Comparison of ENCODE assay signal across 27 cellular contexts in the genomic region with DNA sequence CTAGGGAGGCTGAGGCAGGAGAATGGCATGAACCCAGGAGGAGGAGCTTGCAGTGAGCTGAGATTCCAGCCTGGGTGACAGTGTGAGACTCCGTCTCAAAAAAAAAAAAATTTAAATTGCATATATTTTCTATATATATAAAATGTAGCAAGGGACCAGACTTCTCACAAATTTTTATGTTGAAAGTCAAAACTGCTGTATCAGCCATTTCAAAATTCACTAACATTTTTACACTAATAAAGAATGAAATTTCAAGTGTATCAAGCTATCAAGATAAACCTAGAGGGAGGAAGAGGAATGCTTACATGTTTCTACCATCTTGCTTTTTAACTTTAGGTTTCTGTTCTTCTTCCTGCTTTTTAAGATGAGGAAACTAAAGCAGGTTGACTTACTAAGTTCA.
A peak's percentile ranks its signal among the peaks of the same experiment; 100 is the strongest.
DNase-seq lines count a peak whose midpoint lies in the region; ATAC-seq, FAIRE-seq and TF ChIP-seq lines count a peak whose summit lies in the region.
"Had no signal": no experiment of that assay in that cellular context is flagged by ENCODE, and none has a peak within 500 bp of the region (broad histone marks: within the 10 kb centered on the region; RNA-seq: fewer than 3 reads in every experiment).

No MANE protein-coding gene starts in this region.

- H3K79me2 ChIP-seq in HepG2 (ENCODE audit: insufficient read depth, low read length) (no peaks in the 10 kb centered on the region), OCI-LY1 (ENCODE audit: insufficient read depth, low read length) (no peaks in the 10 kb centered on the region), K562 (ENCODE audit: control insufficient read depth, insufficient read depth, low read length) (no peaks in the 10 kb centered on the region)

- H3K4me2 ChIP-seq in HepG2 (ENCODE audit: low read depth, low read length) (no peak overlapping the region), OCI-LY1 (ENCODE audit: low read length) (no peak overlapping the region), K562 (ENCODE audit: insufficient read depth, low read length) (no peak overlapping the region)
- H3K4me2 ChIP-seq: BLaER1 had no signal

- no peak for FAIRE-seq in HepG2 (lab: Jason Lieb, UNC)
- FAIRE-seq in K562 (lab: Jason Lieb, UNC), result no peak
- FAIRE-seq: GM12878, GM12892, GM18507 had no signal

- H3K27me3 Mint-ChIP-seq in activated CD8-positive, alpha-beta T cell treated with anti-CD3 and anti-CD28 coated beads for 36 hours, result no peaks in the 10 kb centered on the region
- H3K27me3 Mint-ChIP-seq: CD4-positive, alpha-beta memory T cell; CD4-positive, CD25-positive, alpha-beta regulatory T cell; CD8-positive, alpha-beta memory T cell had no signal

- TF ChIP-seq RAD21 in HepG2 (CRISPR knock-in tag; IDR thresholded peaks at IDR 0.05) (no peak), K562 (CRISPR knock-in tag; conservative IDR thresholded peaks at IDR 0.05 in 1 of 2, IDR thresholded peaks at IDR 0.05 in 1 of 2) (no peak)

- H4K20me1 ChIP-seq in HepG2 (ENCODE audit: insufficient read depth, low read length), result no peaks in the 10 kb centered on the region
- H4K20me1 ChIP-seq in OCI-LY1 (ENCODE audit: insufficient read depth, low read length), result no peaks in the 10 kb centered on the region
- H4K20me1 ChIP-seq in K562 (replicated peaks; ENCODE audit: control insufficient read depth, insufficient read depth, low read length), result no peaks in the 10 kb centered on the region
- H4K20me1 ChIP-seq: BLaER1 had no signal

- no peak for TF ChIP-seq POLR2A in HepG2 (IDR thresholded peaks at IDR 0.05; ENCODE audit: insufficient read depth in 1 of 2, low read depth in 2 of 2, low read length in 2 of 2)
- no peak for TF ChIP-seq POLR2A in right lobe of liver (IDR thresholded peaks at IDR 0.05)
- no peak for TF ChIP-seq POLR2A in K562 (conservative IDR thresholded peaks at IDR 0.05)

- WGBS in HepG2 (ENCODE audit: low lambda C conversion rate), result 21% methylated on average over 1 of the region's 1 CpG
- WGBS in right lobe of liver (ENCODE audit: insufficient coverage, low coverage, low lambda C conversion rate, missing lambda C conversion rate), result 100% methylated on average over 1 of the region's 1 CpG
- WGBS in K562 (ENCODE audit: insufficient coverage, low coverage, missing lambda C conversion rate), result 5% methylated on average over 1 of the region's 1 CpG

- no peaks in the 10 kb centered on the region for H3F3A ChIP-seq in OCI-LY1 (ENCODE audit: insufficient read depth, low read length)

- no peaks in the 10 kb centered on the region for H3K9me3 Mint-ChIP-seq in activated CD8-positive, alpha-beta T cell treated with anti-CD3 and anti-CD28 coated beads for 36 hours

- H3K36me3 Mint-ChIP-seq in activated CD8-positive, alpha-beta T cell treated with anti-CD3 and anti-CD28 coated beads for 36 hours (ENCODE audit: low read depth), result no peaks in the 10 kb centered on the region
- H3K36me3 Mint-ChIP-seq: CD14-positive monocyte; CD4-positive, alpha-beta memory T cell; CD4-positive, CD25-positive, alpha-beta regulatory T cell; CD8-positive, alpha-beta memory T cell had no signal

- no TSS peak for BruUV-seq in HepG2 (replicated peaks; lab: Mats Ljungman, UMichigan)
- BruUV-seq in K562 (replicated peaks; lab: Mats Ljungman, UMichigan), result no TSS peak

- H3K36me3 ChIP-seq in HepG2 (replicated peaks in 1 of 2; ENCODE audit: control insufficient read depth in 1 of 2, insufficient read depth in 2 of 2, low read length in 2 of 2) (no peaks in the 10 kb centered on the region), right lobe of liver (no peaks in the 10 kb centered on the region), OCI-LY1 (ENCODE audit: insufficient read depth, low read length) (no peaks in the 10 kb centered on the region), K562 (ENCODE audit: control insufficient read depth, insufficient read depth, low read length) (no peaks in the 10 kb centered on the region)
- H3K36me3 ChIP-seq: BE2C, BLaER1 had no signal

- no peaks in the 10 kb centered on the region for H3K4me1 ChIP-seq in HepG2 (ENCODE audit: insufficient read depth, low read length)
- no peaks in the 10 kb centered on the region for H3K4me1 ChIP-seq in right lobe of liver
- H3K4me1 ChIP-seq in OCI-LY1 (ENCODE audit: insufficient read depth, low read length, severe bottlenecking), result peaks cover 34% of the 10 kb centered on the region
- H3K4me1 ChIP-seq in K562 (replicated peaks in 1 of 2; ENCODE audit: control insufficient read depth in 2 of 2, insufficient read depth in 2 of 2, low read length in 2 of 2), result no peaks in the 10 kb centered on the region
- H3K4me1 ChIP-seq: BE2C, BLaER1 had no signal

- no peak overlapping the region for H2AFZ ChIP-seq in HepG2 (ENCODE audit: low read length)
- peak overlapping the region; percentile 65; the same call in 1 of the 2 replicates for H2AFZ ChIP-seq in OCI-LY1 (ENCODE audit: low read length)
- H2AFZ ChIP-seq in K562 (ENCODE audit: low read depth, low read length), result no peak overlapping the region

- H3K9me1 ChIP-seq in K562 (ENCODE audit: control insufficient read depth, insufficient read depth, low read length), result no peaks in the 10 kb centered on the region

- no peak overlapping the region for H3K27ac Mint-ChIP-seq in activated CD8-positive, alpha-beta T cell treated with anti-CD3 and anti-CD28 coated beads for 36 hours
- H3K27ac Mint-ChIP-seq: CD14-positive monocyte; CD4-positive, alpha-beta memory T cell; CD4-positive, CD25-positive, alpha-beta regulatory T cell; CD8-positive, alpha-beta memory T cell had no signal

- H3K9me2 ChIP-seq in OCI-LY1 (ENCODE audit: low read depth, low read length), result no peaks in the 10 kb centered on the region

- TF ChIP-seq EP300 in HepG2 (IDR thresholded peaks at IDR 0.05; ENCODE audit: low read depth in 2 of 2, low read length in 2 of 2) (no peak), HepG2 (CRISPR knock-in tag; IDR thresholded peaks at IDR 0.05; ENCODE audit: borderline replicate concordance) (no peak), K562 (IDR thresholded peaks at IDR 0.05; ENCODE audit: low read length) (no peak)

- CTCF ChIA-PET in HepG2 (lab: Yijun Ruan, JAX; ENCODE audit: low intra/inter-chr PET ratio, low total read pairs), result no interaction called here
- CTCF ChIA-PET in K562 (lab: Yijun Ruan, JAX; ENCODE audit: low intra/inter-chr PET ratio), result no interaction called here
- CTCF ChIA-PET in activated CD8-positive, alpha-beta T cell treated with anti-CD3 and anti-CD28 coated beads for 36 hours (lab: Charles Lee), result no interaction called here

- DNase-seq in HepG2 (ENCODE audit: low spot score) (no peak), right lobe of liver (no peak), K562 (ENCODE audit: extremely low read depth in 1 of 4, low spot score in 3 of 4) (no peak), left ventricle myocardium superior (no peak)
- DNase-seq in activated CD8-positive, alpha-beta T cell treated with anti-CD3 and anti-CD28 coated beads for 36 hours, result no peak
- DNase-seq: ACHN; BE2C; C1 segment of cervical spinal cord; CD4-positive, alpha-beta memory T cell; CD4-positive, CD25-positive, alpha-beta regulatory T cell; CD8-positive, alpha-beta memory T cell; COR-L47; DMS 273 treated with DMSO at 0.1 percent for 48 hours; DMS153; DMS53; DMS79; DND-41; EL; GDM1 had no signal

- H3K4me3 ChIP-seq in HepG2 (replicated peaks in 1 of 3; ENCODE audit: insufficient read depth in 1 of 3, low read depth in 2 of 3, low read length in 3 of 3), result no peak overlapping the region
- no peak overlapping the region for H3K4me3 ChIP-seq in right lobe of liver
- H3K4me3 ChIP-seq in OCI-LY1 (ENCODE audit: low read depth, low read length, poor library complexity, severe bottlenecking), result no peak overlapping the region
- H3K4me3 ChIP-seq in K562, result no peak overlapping the region
- H3K4me3 ChIP-seq: BLaER1, GM12878 had no signal

- H3K9ac ChIP-seq in HepG2 (ENCODE audit: insufficient read depth, low read depth, low read length) (no peak overlapping the region), OCI-LY1 (ENCODE audit: low read length) (no peak overlapping the region), K562 (ENCODE audit: insufficient read depth in 1 of 2, low read depth in 2 of 2, low read length in 2 of 2) (no peak overlapping the region)
- H3K9ac ChIP-seq: BLaER1 had no signal

- in situ Hi-C loops in HepG2 (cut with HindIII; ENCODE audit: extremely low pct_ligation_motif_present, low pct_unique_long_range_greater_than_20kb) (no loop called here), K562 (cut with MboI) (no loop called here)

- no peaks in the 10 kb centered on the region for H3K4me1 Mint-ChIP-seq in activated CD8-positive, alpha-beta T cell treated with anti-CD3 and anti-CD28 coated beads for 36 hours (ENCODE audit: low read depth)
- H3K4me1 Mint-ChIP-seq: CD14-positive monocyte; CD4-positive, alpha-beta memory T cell; CD4-positive, CD25-positive, alpha-beta regulatory T cell; CD8-positive, alpha-beta memory T cell had no signal

- H3K27ac ChIP-seq in HepG2 (ENCODE audit: extremely low read length, insufficient read depth, low read length), result no peak overlapping the region
- no peak overlapping the region for H3K27ac ChIP-seq in right lobe of liver
- H3K27ac ChIP-seq in OCI-LY1 (ENCODE audit: low read depth, low read length, poor library complexity, severe bottlenecking), result no peak overlapping the region
- H3K27ac ChIP-seq in K562 (ENCODE audit: extremely low read depth, low read depth, low read length), result no peak overlapping the region
- H3K27ac ChIP-seq: 22Rv1, BLaER1 had no signal

- no peak overlapping the region for H3K4me3 Mint-ChIP-seq in activated CD8-positive, alpha-beta T cell treated with anti-CD3 and anti-CD28 coated beads for 36 hours
- H3K4me3 Mint-ChIP-seq: CD14-positive monocyte; CD4-positive, alpha-beta memory T cell; CD4-positive, CD25-positive, alpha-beta regulatory T cell; CD8-positive, alpha-beta memory T cell had no signal

- POLR2A ChIA-PET in HepG2 (lab: Yijun Ruan, JAX) (no interaction called here), K562 (lab: Yijun Ruan, JAX) (no interaction called here)
- POLR2A ChIA-PET in activated CD8-positive, alpha-beta T cell treated with anti-CD3 and anti-CD28 coated beads for 36 hours (lab: Charles Lee), result no interaction called here

- intact Hi-C loops in HepG2 (cut with micrococcal nuclease; ENCODE audit: unreplicated experiment) (no loop called here), right lobe of liver (cut with DNase I) (no loop called here), K562 (cut with micrococcal nuclease) (no loop called here), left ventricle myocardium superior (cut with micrococcal nuclease) (no loop called here)
- intact Hi-C loops in activated CD8-positive, alpha-beta T cell treated with anti-CD3 and anti-CD28 coated beads for 36 hours (cut with micrococcal nuclease), result no loop called here

- ATAC-seq in HepG2, result no peak
- no peak for ATAC-seq in right lobe of liver
- ATAC-seq in K562, result no peak
- no peak for ATAC-seq in left ventricle myocardium superior
- ATAC-seq in HG02973 (IDR thresholded peaks at IDR 0.05; ENCODE audit: unreplicated experiment), result no peak
- ATAC-seq in activated CD8-positive, alpha-beta T cell treated with anti-CD3 and anti-CD28 coated beads for 36 hours, result no peak
- ATAC-seq: GM12878 had no signal

- H3K9me3 ChIP-seq in HepG2 (ENCODE audit: low read length) (no peaks in the 10 kb centered on the region), right lobe of liver (no peaks in the 10 kb centered on the region), OCI-LY1 (ENCODE audit: low read length) (no peaks in the 10 kb centered on the region), K562 (replicated peaks; ENCODE audit: control insufficient read depth, insufficient read depth, low read depth, low read length) (no peaks in the 10 kb centered on the region; the same call in 1 of the 2 replicates)
- H3K9me3 ChIP-seq: BE2C, BLaER1 had no signal

- TF ChIP-seq CTCF in HepG2 (CRISPR knock-in tag; IDR thresholded peaks at IDR 0.05), result no peak
- TF ChIP-seq CTCF in right lobe of liver (IDR thresholded peaks at IDR 0.05), result no peak
- TF ChIP-seq CTCF in OCI-LY1 (IDR thresholded peaks at IDR 0.05; ENCODE audit: low read length), result no peak
- TF ChIP-seq CTCF in K562 (IDR thresholded peaks at IDR 0.05 in 2 of 3, conservative IDR thresholded peaks at IDR 0.05 in 1 of 3; ENCODE audit: insufficient read depth in 2 of 3, low read depth in 1 of 3, low read length in 3 of 3), result no peak
- no peak for TF ChIP-seq CTCF in activated CD8-positive, alpha-beta T cell treated with anti-CD3 and anti-CD28 coated beads for 36 hours (IDR thresholded peaks at IDR 0.05)

- H3K27me3 ChIP-seq in HepG2 (ENCODE audit: control insufficient read depth in 1 of 2, insufficient read depth in 2 of 2, low read length in 2 of 2), result no peaks in the 10 kb centered on the region
- no peaks in the 10 kb centered on the region for H3K27me3 ChIP-seq in right lobe of liver
- H3K27me3 ChIP-seq in OCI-LY1 (ENCODE audit: insufficient read depth, low read length), result no peaks in the 10 kb centered on the region
- no peaks in the 10 kb centered on the region for H3K27me3 ChIP-seq in K562 (ENCODE audit: control insufficient read depth in 2 of 2, insufficient read depth in 2 of 2, low read length in 2 of 2)
- H3K27me3 ChIP-seq: BE2C, BLaER1 had no signal
